Comparison of ENCODE assay signal across 8 cellular contexts in genomic region chr16:30065112-30065942, GRCh38. TPM values are rescaled to one million over a fixed set of nuclear protein-coding genes. Genes with fewer than 3 reads are reported as not detected.
DNase-seq lines count a peak whose midpoint lies in the region; ATAC-seq and TF ChIP-seq lines count a peak whose summit lies in the region.

ALDOA (plus strand) TSS chr16:30065760; CDS start chr16:30066898, 1,138 bp downstream.

- peak; percentile 69; the same call in 1 of the 2 replicates for TF ChIP-seq EP300 in Ishikawa (IDR thresholded peaks at IDR 0.05; ENCODE audit: borderline replicate concordance)

- peak within 1 kb of the TSS; percentile 82 for H2AFZ ChIP-seq in PC-3 (ENCODE audit: low read length)

- peaks cover 66% of the 10 kb centered on the region for H3K79me2 ChIP-seq in PC-3 (ENCODE audit: low read length)

- POLR2A ChIA-PET in PC-3 (lab: Charles Lee; ENCODE audit: unreplicated experiment): interaction anchor here (0.6 to 0.8 kb wide), 3 partner anchors 92 to 569 kb away, joined by 3 to 5 read pairs (median 3); no protein-coding TSS in a partner anchor

- CTCF ChIA-PET in PC-3 (lab: Charles Lee): interaction anchor here (0.8 kb wide), 1 partner anchor 365 kb away, joined by 3 read pairs; the partner anchor contains the start of gene DCTPP1

- H3K9me3 ChIP-seq in PC-3 (ENCODE audit: low read length) (no peaks in the 10 kb centered on the region), mucosa of rectum (ENCODE audit: control insufficient read depth in 2 of 2, low read length in 2 of 2) (no peaks in the 10 kb centered on the region)

- H3K27me3 ChIP-seq in PC-3 (ENCODE audit: low read length): no peaks in the 10 kb centered on the region
- H3K27me3 ChIP-seq in mucosa of rectum (ENCODE audit: control insufficient read depth in 2 of 2, insufficient read depth in 2 of 2, low read length in 2 of 2): no peaks in the 10 kb centered on the region

- intact Hi-C loops in PC-3 (cut with micrococcal nuclease): no loop called here

- no TSS peak for BruUV-seq in PC-3 (replicated peaks; lab: Mats Ljungman, UMichigan)

- TF ChIP-seq CTCF in PC-3 (conservative IDR thresholded peaks at IDR 0.05; ENCODE audit: low read depth, low read length): no peak

- H3F3A ChIP-seq in PC-3 (ENCODE audit: low read length, unreplicated experiment): no peaks in the 10 kb centered on the region

- no peaks in the 10 kb centered on the region for H3K9me2 ChIP-seq in PC-3 (replicated peaks; ENCODE audit: low read length)

- peak; percentile 79 for ATAC-seq in GM21529 (IDR thresholded peaks at IDR 0.05; ENCODE audit: unreplicated experiment)
- ATAC-seq in PC-3: peak; percentile 82

- H3K4me2 ChIP-seq in PC-3 (ENCODE audit: low read length): peak within 1 kb of the TSS; percentile 99

- H3K4me1 ChIP-seq in PC-3 (ENCODE audit: insufficient read depth, low read length) (peaks cover 36% of the 10 kb centered on the region), mucosa of rectum (ENCODE audit: control insufficient read depth in 2 of 2, insufficient read depth in 2 of 2, low read length in 2 of 2) (peaks cover 37 to 48% of the 10 kb centered on the region in 2 donors)

- TF ChIP-seq RAD21 in Ishikawa (IDR thresholded peaks at IDR 0.05; ENCODE audit: low read depth): no peak; the same call in 1 of the 2 replicates

- H3K9ac ChIP-seq in PC-3 (ENCODE audit: low read length) (peak within 1 kb of the TSS; percentile 90), mucosa of rectum (ENCODE audit: low read depth in 1 of 2, low read length in 2 of 2) (peak within 1 kb of the TSS; percentile 98 to 100)

- peak within 1 kb of the TSS; percentile 97 for H3K27ac ChIP-seq in PC-3 (ENCODE audit: low read length)
- H3K27ac ChIP-seq in epithelial cell of prostate: peak within 1 kb of the TSS; percentile 95
- peak within 1 kb of the TSS; percentile 94 to 99 for H3K27ac ChIP-seq in mucosa of rectum (ENCODE audit: low read depth in 2 of 2, low read length in 2 of 2)

- peaks cover 40% of the 10 kb centered on the region for H3K36me3 ChIP-seq in PC-3 (ENCODE audit: low read depth, low read length)
- peaks cover 30 to 31% of the 10 kb centered on the region in 2 donors for H3K36me3 ChIP-seq in mucosa of rectum (ENCODE audit: control insufficient read depth in 2 of 2, insufficient read depth in 2 of 2, low read length in 2 of 2)

- H4K20me1 ChIP-seq in PC-3 (ENCODE audit: low read length): peaks cover 42% of the 10 kb centered on the region

- H3K4me3 ChIP-seq in PC-3 (ENCODE audit: low read length): peak within 1 kb of the TSS; percentile 99
- H3K4me3 ChIP-seq in mucosa of rectum (ENCODE audit: low read length in 2 of 2): peak within 1 kb of the TSS; percentile 93 to 100

- peak; percentile 95 for DNase-seq in DMS 273 treated with DMSO at 0.1 percent for 48 hours (lab: John Stamatoyannopoulos, UW)
- DNase-seq in PC-3: peak; percentile 95
- peak; percentile 97 for DNase-seq in activated T-cell treated with anti-CD3 and anti-CD28 coated beads for 48 hours (ENCODE audit: low read depth)
- DNase-seq in epithelial cell of prostate (ENCODE audit: low read depth, low spot score): peak; percentile 96
- DNase-seq in stimulated activated CD8-positive, alpha-beta memory T cell treated with anti-CD3 and anti-CD28 coated beads, Interleukin-4, amount 100 ng/mL, for 48 hours: peak; percentile 98

TF ChIP-seq in Ishikawa, 13 proteins besides CTCF, POLR2A, EP300 and RAD21:
- TF ChIP-seq FOXM1 (IDR thresholded peaks at IDR 0.05; ENCODE audit: borderline replicate concordance, low read depth) (no peak), CEBPB (IDR thresholded peaks at IDR 0.05) (no peak), REST (IDR thresholded peaks at IDR 0.05; ENCODE audit: low read depth) (no peak), ZBTB7A (IDR thresholded peaks at IDR 0.05; ENCODE audit: low read depth) (no peak; the same call in 1 of the 2 replicates), CREB1 (IDR thresholded peaks at IDR 0.05; ENCODE audit: low read depth) (peak; percentile 39; the same call in 1 of the 2 replicates), NFIC (IDR thresholded peaks at IDR 0.05) (peak; percentile 49; the same call in 1 of the 2 replicates), TEAD4 (IDR thresholded peaks at IDR 0.05) (peak; percentile 65), TAF1 (IDR thresholded peaks at IDR 0.05; ENCODE audit: low read depth) (peak; percentile 78), EGR1 (IDR thresholded peaks at IDR 0.05) (peak; percentile 6; the same call in 1 of the 2 replicates), MAX (IDR thresholded peaks at IDR 0.05) (peak; percentile 95), USF1 (IDR thresholded peaks at IDR 0.05) (peak; percentile 35; the same call in 1 of the 2 replicates), YY1 (IDR thresholded peaks at IDR 0.05; ENCODE audit: low read depth) (peak; percentile 10; the same call in 1 of the 2 replicates), TCF12 (IDR thresholded peaks at IDR 0.05; ENCODE audit: low read depth) (peak; percentile 91)

RNA-seq across cellular contexts. Expression of gene ALDOA, which starts in this region (rescaled TPM):
- 1,859 and 2,048 TPM in 2 replicates for total RNA-seq in PC-3 (2014; rRNA removed)

Comparison
In these comparisons a context has a peak if more than half of its experiments do, and no peak if none do; other contexts are left out.
1. Peak in every context shown above with its lines: DNase-seq, ATAC-seq, H3K4me3 ChIP-seq and H3K27ac ChIP-seq.